ENCODE assay signal across 14 cellular contexts in genomic region chr2:230129343-230129742, GRCh38.
DNase-seq lines count a peak whose midpoint lies in the region; ATAC-seq, FAIRE-seq and TF ChIP-seq lines count a peak whose summit lies in the region.
"Had no signal": no experiment of that assay in that cellular context is flagged by ENCODE, and none has a peak within 500 bp of the region (broad histone marks: within the 10 kb centered on the region; RNA-seq: fewer than 3 reads in every experiment).

No MANE protein-coding gene starts in this region.

- intact Hi-C loops in CD4-positive, alpha-beta T cell (cut with DNase I, micrococcal nuclease): no loop called here
- intact Hi-C loops in sciatic nerve (cut with DNase I): no loop called here

- in situ Hi-C loops in GM23248 (cut with MboI): no loop called here

- no peaks in the 10 kb centered on the region for H3K9me2 ChIP-seq in GM23248 (ENCODE audit: insufficient read depth)
- 0 out of 2 replicates have a peak, but pooled peaks cover 5% of the 10 kb centered on the region for H3K9me2 ChIP-seq in GM23338 (ENCODE audit: insufficient read depth)

- no peak for ATAC-seq in CD4-positive, alpha-beta T cell (ENCODE audit: poor library complexity)
- ATAC-seq in GM23338: no peak
- no peak for ATAC-seq in sciatic nerve

- H3K9ac ChIP-seq in GM23248 (no peak overlapping the region), SK-N-MC (ENCODE audit: insufficient read length) (no peak overlapping the region)

- H3K36me3 ChIP-seq in GM23248 (ENCODE audit: low read depth) (no peaks in the 10 kb centered on the region), SK-N-MC (ENCODE audit: insufficient read depth, low read length) (no peaks in the 10 kb centered on the region), small intestine (ENCODE audit: control insufficient read depth in 2 of 2, insufficient read depth in 2 of 2, low read length in 2 of 2) (no peaks in the 10 kb centered on the region), GM23338 (ENCODE audit: insufficient read depth) (no peaks in the 10 kb centered on the region)

- H3K27ac ChIP-seq in GM23248 (no peak overlapping the region), SK-N-MC (peak overlapping the region; percentile 61), small intestine (ENCODE audit: low read depth in 1 of 2, low read length in 1 of 2) (peak overlapping the region in 1 of 2 donors; percentile 79), GM23338 (ENCODE audit: low read depth) (no peak overlapping the region)
- no peak overlapping the region for H3K27ac ChIP-seq in CD4-positive, alpha-beta T cell (ENCODE audit: low read depth, low read length)
- H3K27ac ChIP-seq: C4-2B had no signal

- CTCF ChIA-PET in CD4-positive, alpha-beta T cell (lab: Charles Lee): interaction anchor here (1.2 kb wide), 1 partner anchor 10 kb away, joined by 3 read pairs; no protein-coding TSS in a partner anchor

- H3K4me3 Mint-ChIP-seq in glutamatergic neuron (ENCODE audit: unreplicated experiment): peak overlapping the region; percentile 31
- no peak overlapping the region for H3K4me3 Mint-ChIP-seq in CD4-positive, alpha-beta T cell
- no peak overlapping the region for H3K4me3 Mint-ChIP-seq in GM23338
- H3K4me3 Mint-ChIP-seq: activated CD4-positive, alpha-beta memory T cell treated with anti-CD3 and anti-CD28 coated beads, Interleukin-2, amount 10 ng/mL, durations not matched to agents 7 days and 5 days; activated T-helper 1 cell treated with anti-CD3 and anti-CD28 coated beads, Interleukin-12 subunit alpha, Interleukin-12 subunit beta, Interleukin-2, Interleukin-4 antibody, amounts not matched to agents 30 ng/mL and 10 ng/mL and 1 ng/mL, durations not matched to agents 14 hours and 24 hours and 36 hours; type B pancreatic cell had no signal

- TF ChIP-seq CTCF in glutamatergic neuron (IDR thresholded peaks at IDR 0.05; ENCODE audit: partially characterized antibody, unreplicated experiment) (no peak), GM23338 (conservative IDR thresholded peaks at IDR 0.05; ENCODE audit: low read depth in 2 of 2) (no peak)
- no peak for TF ChIP-seq CTCF in CD4-positive, alpha-beta T cell (IDR thresholded peaks at IDR 0.05)

- POLR2A ChIA-PET in CD4-positive, alpha-beta T cell (lab: Charles Lee): interaction anchor here (0.6 kb wide), 1 partner anchor 1184 kb away, joined by 5 read pairs; no protein-coding TSS in a partner anchor

- H3K36me3 Mint-ChIP-seq in glutamatergic neuron (ENCODE audit: unreplicated experiment): no peaks in the 10 kb centered on the region
- H3K36me3 Mint-ChIP-seq in CD4-positive, alpha-beta T cell (ENCODE audit: low read depth): no peaks in the 10 kb centered on the region
- H3K36me3 Mint-ChIP-seq in GM23338 (ENCODE audit: low read depth): no peaks in the 10 kb centered on the region
- H3K36me3 Mint-ChIP-seq: type B pancreatic cell had no signal

- H2AFZ ChIP-seq in GM23248: peak overlapping the region; percentile 69
- H2AFZ ChIP-seq in GM23338: no peak overlapping the region

- peaks cover 8% of the 10 kb centered on the region for H3K9me3 Mint-ChIP-seq in glutamatergic neuron (ENCODE audit: unreplicated experiment)
- H3K9me3 Mint-ChIP-seq in CD4-positive, alpha-beta T cell: peaks cover 2% of the 10 kb centered on the region
- H3K9me3 Mint-ChIP-seq in GM23338: no peaks in the 10 kb centered on the region; the same call in 1 of the 3 replicates
- H3K9me3 Mint-ChIP-seq: activated T-helper 1 cell treated with anti-CD3 and anti-CD28 coated beads, Interleukin-12 subunit alpha, Interleukin-12 subunit beta, Interleukin-2, Interleukin-4 antibody, amounts not matched to agents 30 ng/mL and 10 ng/mL and 1 ng/mL, durations not matched to agents 14 hours and 24 hours and 36 hours; type B pancreatic cell had no signal

- no peaks in the 10 kb centered on the region for H4K20me1 ChIP-seq in GM23248 (ENCODE audit: insufficient read depth)
- H4K20me1 ChIP-seq in GM23338 (replicated peaks; ENCODE audit: insufficient read depth): no peaks in the 10 kb centered on the region

- H3K4me1 Mint-ChIP-seq in glutamatergic neuron (ENCODE audit: low read depth, unreplicated experiment) (peaks cover 11% of the 10 kb centered on the region), GM23338 (no peaks in the 10 kb centered on the region)
- peaks cover 19% of the 10 kb centered on the region for H3K4me1 Mint-ChIP-seq in CD4-positive, alpha-beta T cell (ENCODE audit: low read depth)

- H3K9me3 ChIP-seq in GM23248 (ENCODE audit: low read depth): no peaks in the 10 kb centered on the region
- H3K9me3 ChIP-seq in SK-N-MC (ENCODE audit: low read depth, low read length): no peaks in the 10 kb centered on the region
- no peaks in the 10 kb centered on the region for H3K9me3 ChIP-seq in small intestine (ENCODE audit: control insufficient read depth, low read depth)
- H3K9me3 ChIP-seq in CD4-positive, alpha-beta T cell (ENCODE audit: control insufficient read depth, low read length): peaks cover 7% of the 10 kb centered on the region

- H3K27me3 ChIP-seq in GM23248 (replicated peaks; ENCODE audit: insufficient read depth) (no peaks in the 10 kb centered on the region), small intestine (ENCODE audit: control insufficient read depth in 2 of 2, insufficient read depth in 2 of 2, low read length in 2 of 2) (no peaks in the 10 kb centered on the region), GM23338 (ENCODE audit: insufficient read depth) (no peaks in the 10 kb centered on the region)
- H3K27me3 ChIP-seq in CD4-positive, alpha-beta T cell (ENCODE audit: control insufficient read depth, insufficient read depth, low read length): peaks cover under 1% of the 10 kb centered on the region

- H3K4me3 ChIP-seq in GM23248 (peak overlapping the region; percentile 47), SK-N-MC (peak overlapping the region; percentile 60), small intestine (ENCODE audit: low read depth in 1 of 2, low read length in 2 of 2) (no peak overlapping the region), GM23338 (no peak overlapping the region)

- H3K27me3 Mint-ChIP-seq in glutamatergic neuron (ENCODE audit: unreplicated experiment) (peaks cover 4% of the 10 kb centered on the region), GM23338 (ENCODE audit: insufficient read depth, low read depth, poor library complexity) (no peaks in the 10 kb centered on the region)
- no peaks in the 10 kb centered on the region for H3K27me3 Mint-ChIP-seq in CD4-positive, alpha-beta T cell

- H3K4me2 ChIP-seq in GM23248 (ENCODE audit: unreplicated experiment) (peak overlapping the region; percentile 76), GM23338 (no peak overlapping the region)

- DNase-seq in GM23248 (peak; percentile 5), SK-N-MC (ENCODE audit: low read depth, low spot score) (no peak), glutamatergic neuron (no peak), small intestine (peak; percentile 73), NCI-H1092 (lab: John Stamatoyannopoulos, UW) (no peak), GM23338 (ENCODE audit: low spot score) (no peak), sciatic nerve (ENCODE audit: low spot score) (no peak)
- DNase-seq in CD4-positive, alpha-beta T cell: no peak
- DNase-seq: activated CD4-positive, alpha-beta memory T cell treated with anti-CD3 and anti-CD28 coated beads, Interleukin-2, amount 10 ng/mL, durations not matched to agents 7 days and 5 days; dermis blood vessel endothelial cell; MM.1S had no signal

- H3F3A ChIP-seq in GM23248 (ENCODE audit: insufficient read depth) (peaks cover 16% of the 10 kb centered on the region; the same call in 1 of the 2 replicates), GM23338 (replicated peaks; ENCODE audit: low read depth) (no peaks in the 10 kb centered on the region)

- peak overlapping the region; percentile 69 for H3K27ac Mint-ChIP-seq in glutamatergic neuron (ENCODE audit: unreplicated experiment)
- H3K27ac Mint-ChIP-seq in CD4-positive, alpha-beta T cell: no peak overlapping the region
- H3K27ac Mint-ChIP-seq in GM23338: no peak overlapping the region
- H3K27ac Mint-ChIP-seq: activated CD4-positive, alpha-beta memory T cell treated with anti-CD3 and anti-CD28 coated beads, Interleukin-2, amount 10 ng/mL, durations not matched to agents 7 days and 5 days; activated T-helper 1 cell treated with anti-CD3 and anti-CD28 coated beads, Interleukin-12 subunit alpha, Interleukin-12 subunit beta, Interleukin-2, Interleukin-4 antibody, amounts not matched to agents 30 ng/mL and 10 ng/mL and 1 ng/mL, durations not matched to agents 14 hours and 24 hours and 36 hours; type B pancreatic cell had no signal

- H3K4me1 ChIP-seq in GM23248 (ENCODE audit: insufficient read depth) (0 out of 2 replicates have a peak, but pooled peaks cover 10% of the 10 kb centered on the region), small intestine (ENCODE audit: control insufficient read depth in 2 of 2, insufficient read depth in 1 of 2, low read depth in 1 of 2, low read length in 1 of 2) (peaks cover 0 to 2% of the 10 kb centered on the region in 2 donors), GM23338 (ENCODE audit: insufficient read depth) (no peaks in the 10 kb centered on the region)

- H3K79me2 ChIP-seq in GM23248 (ENCODE audit: insufficient read depth) (no peaks in the 10 kb centered on the region), GM23338 (replicated peaks; ENCODE audit: insufficient read depth) (no peaks in the 10 kb centered on the region)

- 18 to 25% methylated on average over 1 of the region's 1 CpG for WGBS in GM23248 (ENCODE audit: low coverage in 1 of 2, low lambda C conversion rate in 2 of 2, missing lambda C conversion rate in 2 of 2), 2 experiments
- 30 to 57% (median 50%) methylated on average over 1 of the region's 1 CpG for WGBS in small intestine, 3 donors

- no peak for FAIRE-seq in small intestine (lab: Jason Lieb, UNC)

TF ChIP-seq in GM23338, 12 proteins besides CTCF, POLR2A, EP300 and RAD21 (continues in another document):
- no peak for TF ChIP-seq POLR2AphosphoS5 (IDR thresholded peaks at IDR 0.05; ENCODE audit: low read depth)

Comparison
In these comparisons a context has a peak if more than half of its experiments do, and no peak if none do; other contexts are left out.
1. DNase-seq: peak in GM23248 (single experiment) and small intestine (single experiment); none in SK-N-MC (single experiment), glutamatergic neuron (single experiment), CD4-positive, alpha-beta T cell (0 of 10), NCI-H1092 (single experiment), GM23338 (single experiment) and sciatic nerve (single experiment).
2. H3K4me3 ChIP-seq: peak in GM23248 (single experiment) and SK-N-MC (single experiment); none in small intestine (0 of 2) and GM23338 (single experiment).